Comparison of ENCODE assay signal across 23 cellular contexts in the genomic region with DNA sequence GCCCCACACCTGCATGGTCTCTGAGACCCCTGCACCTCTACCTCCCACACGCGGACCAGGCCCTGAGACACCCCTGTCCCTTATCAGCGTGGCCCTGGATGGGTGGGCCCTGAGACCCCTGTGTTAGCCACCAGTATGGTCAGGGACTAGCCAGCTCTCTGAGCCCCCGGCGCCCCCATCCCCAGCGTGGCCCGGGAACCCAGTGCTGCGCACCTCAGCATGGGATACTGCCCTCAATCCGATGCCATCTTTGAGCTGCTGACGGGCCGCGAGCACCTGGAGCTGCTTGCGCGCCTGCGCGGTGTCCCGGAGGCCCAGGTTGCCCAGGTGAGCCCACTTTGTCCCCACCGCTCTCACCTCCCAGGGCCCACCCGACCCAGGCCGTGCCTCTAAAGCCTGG. TPM values are rescaled to one million over a fixed set of nuclear protein-coding genes. Genes with fewer than 3 reads are reported as not detected.
A peak's percentile ranks its signal among the peaks of the same experiment; 100 is the strongest.
DNase-seq lines count a peak whose midpoint lies in the region; ATAC-seq and TF ChIP-seq lines count a peak whose summit lies in the region.
"Had no signal": no experiment of that assay in that cellular context is flagged by ENCODE, and none has a peak within 500 bp of the region (broad histone marks: within the 10 kb centered on the region; RNA-seq: fewer than 3 reads in every experiment).

No MANE protein-coding gene starts in this region.

- H3K27me3 ChIP-seq in GM23338 (ENCODE audit: insufficient read depth): peaks cover 14% of the 10 kb centered on the region
- peaks cover 25% of the 10 kb centered on the region for H3K27me3 ChIP-seq in endodermal cell (ENCODE audit: control insufficient read depth, insufficient read depth, low read length, poor library complexity, severe bottlenecking)
- peaks cover 3% of the 10 kb centered on the region; the same call in 1 of the 2 replicates for H3K27me3 ChIP-seq in SJCRH30
- H3K27me3 ChIP-seq: MG63 had no signal

- no peaks in the 10 kb centered on the region for H3K79me2 ChIP-seq in GM23338 (replicated peaks; ENCODE audit: insufficient read depth)

- H3K9me3 ChIP-seq in endodermal cell (ENCODE audit: control insufficient read depth, low read length) (peaks cover 11% of the 10 kb centered on the region), SJCRH30 (replicated peaks) (peaks cover 9% of the 10 kb centered on the region)
- H3K9me3 ChIP-seq: HAP-1, MG63 had no signal

- H3K9me2 ChIP-seq in GM23338 (ENCODE audit: insufficient read depth): no peaks in the 10 kb centered on the region

- no peaks in the 10 kb centered on the region for H4K20me1 ChIP-seq in GM23338 (replicated peaks; ENCODE audit: insufficient read depth)

- no peak overlapping the region for H2AFZ ChIP-seq in GM23338

- DNase-seq in GM23338 (ENCODE audit: low spot score): no peak
- no peak for DNase-seq in RWPE1 (ENCODE audit: low spot score)
- no peak for DNase-seq in endodermal cell
- peak; percentile 4 for DNase-seq in nephron progenitor cell
- DNase-seq in SJCRH30: no peak
- DNase-seq in DMS79 treated with DMSO at 0.1 percent for 48 hours (lab: John Stamatoyannopoulos, UW): no peak
- no peak for DNase-seq in epidermal melanocyte (ENCODE audit: insufficient read length, low spot score)
- no peak for DNase-seq in left lobe of liver (ENCODE audit: low spot score)
- DNase-seq: CD4-positive, alpha-beta T cell; COR-L47; DMS79; MG63; NCI-H1417 treated with DMSO at 0.1 percent for 48 hours; NCI-H187 treated with DMSO at 0.1 percent for 48 hours; NCI-H2107; NCI-H446 treated with DMSO at 0.1 percent for 48 hours; NCI-H526 treated with DMSO at 0.1 percent for 48 hours; SHP77 had no signal

- H3K36me3 ChIP-seq in GM23338 (ENCODE audit: insufficient read depth) (peaks cover 15% of the 10 kb centered on the region), endodermal cell (ENCODE audit: control insufficient read depth, insufficient read depth, low read length) (peaks cover 17% of the 10 kb centered on the region), SJCRH30 (no peaks in the 10 kb centered on the region)
- H3K36me3 ChIP-seq: HAP-1, MG63 had no signal

- H3K27ac ChIP-seq in GM23338 (ENCODE audit: low read depth) (no peak overlapping the region), RWPE1 (peak overlapping the region; percentile 11), endodermal cell (ENCODE audit: low read depth, low read length) (no peak overlapping the region), SJCRH30 (no peak overlapping the region)
- H3K27ac ChIP-seq: SK-N-MC had no signal

- H3K4me3 ChIP-seq in GM23338 (no peak overlapping the region), endodermal cell (ENCODE audit: low read length) (no peak overlapping the region), SJCRH30 (no peak overlapping the region)
- H3K4me3 ChIP-seq: HAP-1, MG63, SK-N-MC had no signal

- 94 to 96% methylated on average over 17 to 20 of the region's 20 CpGs for WGBS in endodermal cell (ENCODE audit: insufficient coverage in 1 of 2, insufficient read length in 1 of 2), 2 experiments

- H3K9me3 Mint-ChIP-seq in GM23338 (peaks cover 28% of the 10 kb centered on the region), endodermal cell (no peaks in the 10 kb centered on the region), nephron progenitor cell (no peaks in the 10 kb centered on the region)
- H3K9me3 Mint-ChIP-seq: CD4-positive, alpha-beta T cell had no signal

- peaks cover 21% of the 10 kb centered on the region for H3K36me3 Mint-ChIP-seq in GM23338 (ENCODE audit: low read depth)
- peaks cover 12% of the 10 kb centered on the region for H3K36me3 Mint-ChIP-seq in endodermal cell (ENCODE audit: low read depth)
- H3K36me3 Mint-ChIP-seq in nephron progenitor cell (ENCODE audit: low read depth): no peaks in the 10 kb centered on the region

- H3K4me3 Mint-ChIP-seq in GM23338 (peak overlapping the region; percentile 50), endodermal cell (peak overlapping the region; percentile 40), nephron progenitor cell (no peak overlapping the region)
- H3K4me3 Mint-ChIP-seq: CD4-positive, alpha-beta T cell had no signal

- ATAC-seq in GM23338 (no peak), left lobe of liver (no peak)

- no peak overlapping the region for H3K9ac ChIP-seq in endodermal cell (ENCODE audit: extremely low read depth, low read length, poor library complexity, severe bottlenecking)

- no peak overlapping the region for H3K27ac Mint-ChIP-seq in GM23338
- peak overlapping the region; percentile 75 for H3K27ac Mint-ChIP-seq in endodermal cell
- H3K27ac Mint-ChIP-seq in nephron progenitor cell: no peak overlapping the region
- H3K27ac Mint-ChIP-seq: CD4-positive, alpha-beta T cell had no signal

- peaks cover 18% of the 10 kb centered on the region for H3F3A ChIP-seq in GM23338 (replicated peaks; ENCODE audit: low read depth)

- H3K4me2 ChIP-seq in GM23338: no peak overlapping the region

- TF ChIP-seq CTCF in GM23338 (conservative IDR thresholded peaks at IDR 0.05; ENCODE audit: low read depth in 2 of 2) (no peak), RWPE1 (conservative IDR thresholded peaks at IDR 0.05; ENCODE audit: low read depth) (no peak), endodermal cell (conservative IDR thresholded peaks at IDR 0.05) (no peak), nephron progenitor cell (IDR thresholded peaks at IDR 0.05) (no peak)

- CTCF ChIA-PET in RWPE1 (lab: Yijun Ruan, JAX): no interaction called here

- POLR2A ChIA-PET in RWPE1 (lab: Yijun Ruan, JAX; ENCODE audit: low non-redundant PET): interaction anchor here (0.5 kb wide), 1 partner anchor 25 kb away, joined by 3 read pairs; no protein-coding TSS in a partner anchor

- peaks cover 14% of the 10 kb centered on the region for H3K4me1 Mint-ChIP-seq in GM23338
- H3K4me1 Mint-ChIP-seq in endodermal cell: peaks cover 5% of the 10 kb centered on the region
- H3K4me1 Mint-ChIP-seq in nephron progenitor cell: peaks cover 17% of the 10 kb centered on the region

- H3K27me3 Mint-ChIP-seq in GM23338 (ENCODE audit: insufficient read depth, low read depth, poor library complexity): peaks cover 17% of the 10 kb centered on the region
- H3K27me3 Mint-ChIP-seq in endodermal cell (ENCODE audit: insufficient read depth): peaks cover 20% of the 10 kb centered on the region
- H3K27me3 Mint-ChIP-seq in nephron progenitor cell (ENCODE audit: low read depth, poor library complexity): peaks cover 38% of the 10 kb centered on the region
- H3K27me3 Mint-ChIP-seq: CD4-positive, alpha-beta T cell had no signal

- H3K4me1 ChIP-seq in GM23338 (ENCODE audit: insufficient read depth) (peaks cover 8% of the 10 kb centered on the region; the same call in 1 of the 2 replicates), endodermal cell (ENCODE audit: control insufficient read depth, insufficient read depth, low read length) (peaks cover 5% of the 10 kb centered on the region), SJCRH30 (peaks cover 12% of the 10 kb centered on the region; the same call in 1 of the 2 replicates)

RNA-seq across cellular contexts. Expression of a gene that starts 5.0 kb away (rescaled TPM):
- total RNA-seq in GM23338 (2014; rRNA removed; shearing (Covaris generic)): 56.0 and 71.8 TPM in 2 replicates
- 24.7 and 28.3 TPM in 2 replicates for polyA plus RNA-seq in GM23338 (2016; fragmentation: Nextera tagmentation; extraction: Ambion mirVana)
- total RNA-seq in endodermal cell (10 to 100 TPM; 14.8 to 17.1 TPM), left lobe of liver (5.1 TPM)
- 5.9 TPM for polyA plus RNA-seq in endodermal cell (2013, experiment 1 of 2)
- 4.8 TPM for polyA plus RNA-seq in endodermal cell (2013, experiment 2 of 2)
- total RNA-seq in SJCRH30 (2014; rRNA removed; shearing (Covaris generic)): 2.9 TPM in 2 replicates

RNA-seq across cellular contexts. Expression of a gene that starts 22.1 kb away (rescaled TPM):
- 18.1 and 22.2 TPM in 2 replicates for total RNA-seq in GM23338 (2014; rRNA removed; shearing (Covaris generic))
- polyA plus RNA-seq in GM23338 (2016; fragmentation: Nextera tagmentation; extraction: Ambion mirVana): 27.4 and 30.3 TPM in 2 replicates
- total RNA-seq in endodermal cell (10 to 100 TPM; 67.2 to 68.7 TPM), left lobe of liver (10.4 TPM)
- 16.2 TPM for polyA plus RNA-seq in endodermal cell (2013, experiment 1 of 2)
- 16.2 TPM for polyA plus RNA-seq in endodermal cell (2013, experiment 2 of 2)
- 7.8 and 11.0 TPM in 2 replicates for total RNA-seq in SJCRH30 (2014; rRNA removed; shearing (Covaris generic))

RNA-seq across cellular contexts. Expression of a gene that starts 33.2 kb away (rescaled TPM):
- total RNA-seq in GM23338 (2014; rRNA removed; shearing (Covaris generic)): 257 and 303 TPM in 2 replicates
- polyA plus RNA-seq in GM23338 (2016; fragmentation: Nextera tagmentation; extraction: Ambion mirVana): 254 and 286 TPM in 2 replicates
- 100 to 1,000 TPM; 225 to 254 TPM for total RNA-seq in endodermal cell
- polyA plus RNA-seq in endodermal cell (2013, experiment 1 of 2): 192 TPM
- polyA plus RNA-seq in endodermal cell (2013, experiment 2 of 2): 174 TPM
- 176 and 183 TPM in 2 replicates for total RNA-seq in SJCRH30 (2014; rRNA removed; shearing (Covaris generic))
- 143 TPM for total RNA-seq in left lobe of liver

RNA-seq across cellular contexts. Expression of a gene that starts 35.6 kb away (rescaled TPM):
- total RNA-seq in GM23338 (2014; rRNA removed; shearing (Covaris generic)): 392 and 426 TPM in 2 replicates
- 314 and 330 TPM in 2 replicates for polyA plus RNA-seq in GM23338 (2016; fragmentation: Nextera tagmentation; extraction: Ambion mirVana)
- total RNA-seq in endodermal cell: 100 to 1,000 TPM; 426 to 469 TPM
- 225 TPM for polyA plus RNA-seq in endodermal cell (2013, experiment 1 of 2)
- polyA plus RNA-seq in endodermal cell (2013, experiment 2 of 2): 200 TPM
- 87.2 and 91.4 TPM in 2 replicates for total RNA-seq in SJCRH30 (2014; rRNA removed; shearing (Covaris generic))
- total RNA-seq in left lobe of liver: 23.2 TPM

RNA-seq across cellular contexts. Expression of a gene that starts 40.7 kb away (rescaled TPM):
- not detected in 2 replicates for total RNA-seq in GM23338 (2014; rRNA removed; shearing (Covaris generic))
- not detected in 2 replicates for polyA plus RNA-seq in GM23338 (2016; fragmentation: Nextera tagmentation; extraction: Ambion mirVana)
- not detected for total RNA-seq in endodermal cell
- polyA plus RNA-seq in endodermal cell (2013, experiment 1 of 2): under 0.01 TPM
- under 0.01 TPM for polyA plus RNA-seq in endodermal cell (2013, experiment 2 of 2)
- total RNA-seq in SJCRH30 (2014; rRNA removed; shearing (Covaris generic)): not detected in 2 replicates
- not detected for total RNA-seq in left lobe of liver
- total RNA-seq: A673; CD4-positive, alpha-beta T cell; LHCN-M2 had no signal
- polyA plus RNA-seq: BJ had no signal
